Comparison of ENCODE assay signal across 17 cellular contexts in the genomic region with DNA sequence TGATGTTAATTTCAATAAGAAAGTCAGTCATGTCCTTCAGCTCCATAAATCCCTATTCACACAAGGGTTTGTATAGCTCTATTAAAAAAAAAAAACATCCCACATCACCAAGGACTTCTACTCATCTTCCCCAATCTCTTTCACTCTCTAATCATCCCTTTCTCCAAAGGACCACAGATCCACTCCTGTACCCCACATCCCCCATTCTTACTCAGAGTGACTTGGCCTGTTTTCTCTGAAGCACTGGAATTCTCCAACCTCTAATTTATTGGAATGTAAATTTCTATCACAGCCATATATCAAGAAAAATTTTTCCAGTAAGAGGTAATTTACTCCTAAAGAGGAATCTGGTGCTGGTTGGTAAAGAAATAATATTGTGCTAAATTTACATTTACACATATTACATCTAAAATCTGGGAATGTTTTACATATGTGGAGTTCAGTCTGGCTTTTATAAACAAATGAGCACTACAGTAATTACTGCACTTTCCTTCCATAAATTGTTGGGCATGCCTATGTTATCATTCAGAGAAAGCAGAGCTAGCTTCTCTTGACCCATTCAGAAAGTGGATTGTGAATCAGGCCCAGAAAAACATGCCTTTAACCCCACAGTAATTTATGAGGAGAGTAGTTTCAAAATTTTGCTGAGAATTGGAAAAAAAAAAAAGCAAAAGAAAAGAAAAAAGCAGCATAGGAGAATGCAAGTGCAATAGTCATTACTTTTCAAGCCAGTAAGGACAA.
DNase-seq lines count a peak whose midpoint lies in the region; ATAC-seq and TF ChIP-seq lines count a peak whose summit lies in the region.
"Had no signal": no experiment of that assay in that cellular context is flagged by ENCODE, and none has a peak within 500 bp of the region (broad histone marks: within the 10 kb centered on the region; RNA-seq: fewer than 3 reads in every experiment).

No MANE protein-coding gene starts in this region.

- POLR2A ChIA-PET in activated CD8-positive, alpha-beta T cell treated with anti-CD3 and anti-CD28 coated beads for 36 hours (lab: Charles Lee) = no interaction called here

- no peaks in the 10 kb centered on the region for H3K79me2 ChIP-seq in GM23248 (ENCODE audit: insufficient read depth)

- CTCF ChIA-PET in activated CD8-positive, alpha-beta T cell treated with anti-CD3 and anti-CD28 coated beads for 36 hours (lab: Charles Lee) = no interaction called here

- H3K27ac Mint-ChIP-seq in activated CD8-positive, alpha-beta T cell treated with anti-CD3 and anti-CD28 coated beads for 36 hours = no peak overlapping the region

- H3K9ac ChIP-seq in GM23248 = no peak overlapping the region
- H3K9ac ChIP-seq in adipocyte (ENCODE audit: low read length) = peak overlapping the region; percentile 44
- H3K9ac ChIP-seq in mesenchymal stem cell (ENCODE audit: low read length) = peak overlapping the region; percentile 5
- H3K9ac ChIP-seq: BLaER1 treated with 17β-estradiol and CSF1 and Interleukin-3, amounts not matched to agents 10 nM and 100 nM had no signal

- H3K9me3 Mint-ChIP-seq in activated CD8-positive, alpha-beta T cell treated with anti-CD3 and anti-CD28 coated beads for 36 hours = no peaks in the 10 kb centered on the region

- no peak overlapping the region for H2BK120ac ChIP-seq in mesenchymal stem cell (ENCODE audit: low read depth, low read length)

- DNase-seq in AG08395 (ENCODE audit: low spot score) = peak; percentile 38
- peak; percentile 46 for DNase-seq in GM23248
- peak; percentile 52 for DNase-seq in adipocyte (ENCODE audit: low read depth)
- DNase-seq in mesenchymal stem cell = peak; percentile 29
- DNase-seq in activated CD8-positive, alpha-beta T cell treated with anti-CD3 and anti-CD28 coated beads for 36 hours = no peak
- no peak for DNase-seq in activated CD4-positive, CD25-positive, alpha-beta regulatory T cell treated with anti-CD3 and anti-CD28 coated beads, Interleukin-2, amount 50 U/mL, for 72 hours
- DNase-seq: MV-4-11, NCI-H1436, NCI-H2029 treated with DMSO at 0.1 percent for 48 hours, NCI-H510A, Peyer's patch, SHP77 had no signal

- H3K9me3 ChIP-seq in GM23248 (ENCODE audit: low read depth) (no peaks in the 10 kb centered on the region), adipocyte (ENCODE audit: control insufficient read depth, low read length) (no peaks in the 10 kb centered on the region), mesenchymal stem cell (ENCODE audit: control insufficient read depth, low read length) (no peaks in the 10 kb centered on the region)
- H3K9me3 ChIP-seq: HAP-1, Peyer's patch had no signal

- no peak overlapping the region for H2AK5ac ChIP-seq in mesenchymal stem cell (ENCODE audit: low read length, severe bottlenecking)

- no peak overlapping the region for H3K14ac ChIP-seq in mesenchymal stem cell (ENCODE audit: low read length in 2 of 2)

- no peak overlapping the region for H4K8ac ChIP-seq in mesenchymal stem cell (ENCODE audit: low read length)

- no peak overlapping the region for H3K18ac ChIP-seq in mesenchymal stem cell (ENCODE audit: low read depth in 1 of 2, low read length in 2 of 2)

- no peak overlapping the region for H3K4me3 Mint-ChIP-seq in activated CD8-positive, alpha-beta T cell treated with anti-CD3 and anti-CD28 coated beads for 36 hours

- H2BK15ac ChIP-seq in mesenchymal stem cell (ENCODE audit: low read depth, poor library complexity, severe bottlenecking) = no peak overlapping the region

- H2BK12ac ChIP-seq in mesenchymal stem cell (ENCODE audit: low read length in 2 of 2) = no peak overlapping the region

- no peaks in the 10 kb centered on the region for H4K20me1 ChIP-seq in GM23248 (ENCODE audit: insufficient read depth)
- H4K20me1 ChIP-seq: BLaER1 treated with 17β-estradiol and CSF1 and Interleukin-3, amounts not matched to agents 10 nM and 100 nM had no signal

- no peaks in the 10 kb centered on the region for H3K79me1 ChIP-seq in mesenchymal stem cell (replicated peaks; ENCODE audit: low read length, poor library complexity, severe bottlenecking)

- in situ Hi-C loops in GM23248 (cut with MboI) = no loop called here

- intact Hi-C loops in activated CD8-positive, alpha-beta T cell treated with anti-CD3 and anti-CD28 coated beads for 36 hours (cut with micrococcal nuclease) = no loop called here

- no peak overlapping the region for H4K91ac ChIP-seq in mesenchymal stem cell (ENCODE audit: low read length)

- H3K36me3 ChIP-seq in GM23248 (ENCODE audit: low read depth) (no peaks in the 10 kb centered on the region), adipocyte (ENCODE audit: control insufficient read depth, insufficient read depth, low read length, severe bottlenecking) (no peaks in the 10 kb centered on the region), mesenchymal stem cell (ENCODE audit: control insufficient read depth in 1 of 2, insufficient read depth in 2 of 2, low read depth in 1 of 2, low read length in 2 of 2) (no peaks in the 10 kb centered on the region)
- H3K36me3 ChIP-seq: BLaER1 treated with 17β-estradiol and CSF1 and Interleukin-3, amounts not matched to agents 10 nM and 100 nM; HAP-1; Peyer's patch had no signal

- H2BK5ac ChIP-seq in mesenchymal stem cell (ENCODE audit: low read depth, low read length, poor library complexity, severe bottlenecking) = no peak overlapping the region

- H3K4me3 ChIP-seq in GM23248 (no peak overlapping the region), adipocyte (ENCODE audit: low read length) (no peak overlapping the region), mesenchymal stem cell (ENCODE audit: insufficient read depth in 1 of 2, low read depth in 1 of 2, low read length in 2 of 2) (no peak overlapping the region)
- H3K4me3 ChIP-seq: BLaER1 treated with 17β-estradiol and CSF1 and Interleukin-3, amounts not matched to agents 10 nM and 100 nM; GM12878; HAP-1; Peyer's patch had no signal

- peak overlapping the region; percentile 13; the same call in 1 of the 2 replicates for H3K27ac ChIP-seq in GM23248
- H3K27ac ChIP-seq in mesenchymal stem cell (ENCODE audit: low read length, poor library complexity, severe bottlenecking) = no peak overlapping the region
- H3K27ac ChIP-seq: BLaER1 treated with 17β-estradiol and CSF1 and Interleukin-3, amounts not matched to agents 10 nM and 100 nM; Peyer's patch had no signal

- no peaks in the 10 kb centered on the region for H3K9me2 ChIP-seq in GM23248 (ENCODE audit: insufficient read depth)

- H3F3A ChIP-seq in GM23248 (ENCODE audit: insufficient read depth) = peaks cover 16% of the 10 kb centered on the region

- H3K4me1 Mint-ChIP-seq in activated CD8-positive, alpha-beta T cell treated with anti-CD3 and anti-CD28 coated beads for 36 hours (ENCODE audit: low read depth) = no peaks in the 10 kb centered on the region

- H2AFZ ChIP-seq in GM23248 (no peak overlapping the region), mesenchymal stem cell (ENCODE audit: low read depth, low read length) (no peak overlapping the region)

- ATAC-seq in activated CD8-positive, alpha-beta T cell treated with anti-CD3 and anti-CD28 coated beads for 36 hours = no peak
- ATAC-seq in HG03108 (IDR thresholded peaks at IDR 0.05; ENCODE audit: unreplicated experiment) = no peak
- no peak for ATAC-seq in HG03378 (IDR thresholded peaks at IDR 0.05; ENCODE audit: unreplicated experiment)
- ATAC-seq: GM12878 had no signal

- peak overlapping the region; percentile 3 for H3K4me2 ChIP-seq in GM23248 (ENCODE audit: unreplicated experiment)
- H3K4me2 ChIP-seq in mesenchymal stem cell (ENCODE audit: low read length, poor library complexity, severe bottlenecking) = no peak overlapping the region
- H3K4me2 ChIP-seq: BLaER1 treated with 17β-estradiol and CSF1 and Interleukin-3, amounts not matched to agents 10 nM and 100 nM had no signal

- no peak for TF ChIP-seq CTCF in activated CD8-positive, alpha-beta T cell treated with anti-CD3 and anti-CD28 coated beads for 36 hours (IDR thresholded peaks at IDR 0.05)

- no peaks in the 10 kb centered on the region for H3K27me3 ChIP-seq in GM23248 (replicated peaks; ENCODE audit: insufficient read depth)
- no peaks in the 10 kb centered on the region for H3K27me3 ChIP-seq in adipocyte (replicated peaks; ENCODE audit: control insufficient read depth, insufficient read depth, low read length)
- H3K27me3 ChIP-seq in mesenchymal stem cell (ENCODE audit: control insufficient read depth in 1 of 2, insufficient read depth in 1 of 2, low read length in 2 of 2) = no peaks in the 10 kb centered on the region
- H3K27me3 ChIP-seq: BLaER1 treated with 17β-estradiol and CSF1 and Interleukin-3, amounts not matched to agents 10 nM and 100 nM; Peyer's patch had no signal

- H3K36me3 Mint-ChIP-seq in activated CD8-positive, alpha-beta T cell treated with anti-CD3 and anti-CD28 coated beads for 36 hours (ENCODE audit: low read depth) = no peaks in the 10 kb centered on the region

- peaks cover 13% of the 10 kb centered on the region for H3K27me3 Mint-ChIP-seq in activated CD8-positive, alpha-beta T cell treated with anti-CD3 and anti-CD28 coated beads for 36 hours

- no peak overlapping the region for H3K4ac ChIP-seq in mesenchymal stem cell (ENCODE audit: low read depth in 1 of 2, low read length in 2 of 2)

- H3K4me1 ChIP-seq in GM23248 (ENCODE audit: insufficient read depth) (peaks cover 13% of the 10 kb centered on the region), adipocyte (ENCODE audit: control insufficient read depth, insufficient read depth, low read length) (peaks cover 12% of the 10 kb centered on the region), mesenchymal stem cell (ENCODE audit: control insufficient read depth, insufficient read depth, low read depth, low read length) (peaks cover 2% of the 10 kb centered on the region)
- H3K4me1 ChIP-seq: BLaER1 treated with 17β-estradiol and CSF1 and Interleukin-3, amounts not matched to agents 10 nM and 100 nM; HAP-1; Peyer's patch had no signal

- H3K23ac ChIP-seq in mesenchymal stem cell (ENCODE audit: low read length in 2 of 2) = no peak overlapping the region

Comparison
In these comparisons a context has a peak if more than half of its experiments do, and no peak if none do; other contexts are left out.
1. DNase-seq: peak in AG08395 (single experiment), GM23248 (single experiment), adipocyte (single experiment) and mesenchymal stem cell (single experiment); none in activated CD8-positive, alpha-beta T cell treated with anti-CD3 and anti-CD28 coated beads for 36 hours (single experiment) and activated CD4-positive, CD25-positive, alpha-beta regulatory T cell treated with anti-CD3 and anti-CD28 coated beads, Interleukin-2, amount 50 U/mL, for 72 hours (single experiment).